Comparison of ENCODE assay signal across 7 cellular contexts in the genomic region with DNA sequence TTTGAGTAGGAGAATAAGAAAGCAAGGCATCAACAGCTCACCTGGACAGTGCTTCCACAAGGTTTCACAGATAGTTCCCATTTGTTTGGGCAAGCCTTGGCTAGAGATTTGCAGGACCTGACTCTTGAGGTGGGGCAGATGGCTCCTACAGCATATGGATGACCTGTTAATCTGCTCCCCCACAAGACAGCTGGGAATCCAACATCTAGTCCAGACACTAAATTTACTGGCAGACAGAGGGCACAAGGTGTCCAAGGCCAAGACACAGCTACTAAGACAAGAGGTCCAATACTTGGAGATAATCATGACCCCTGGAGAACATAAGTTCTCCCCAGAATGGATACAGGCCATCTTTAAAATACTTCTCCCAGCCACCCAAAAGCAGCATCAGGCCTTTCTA. TPM values are rescaled to one million over a fixed set of nuclear protein-coding genes. Genes with fewer than 3 reads are reported as not detected.
"Had no signal": no experiment of that assay in that cellular context is flagged by ENCODE, and none has a peak within 500 bp of the region (broad histone marks: within the 10 kb centered on the region; RNA-seq: fewer than 3 reads in every experiment).

No MANE protein-coding gene starts in this region.

RNA-seq across cellular contexts. Expression of gene XCR1, which starts 23.6 kb away (rescaled TPM):
- total RNA-seq: occipital lobe, osteoblast, progenitor cell of endocrine pancreas, renal cortical epithelial cell had no signal
- polyA plus RNA-seq: neural cell, right cardiac atrium, smooth muscle cell had no signal
